In genomic region chr20:44958276-44958675, GRCh38 we compare ENCODE assay signal across 9 cellular contexts. TPM values are rescaled to one million over a fixed set of nuclear protein-coding genes. Genes with fewer than 3 reads are reported as not detected.
DNase-seq lines count a peak whose midpoint lies in the region; ATAC-seq and TF ChIP-seq lines count a peak whose summit lies in the region.
"Had no signal": no experiment of that assay in that cellular context is flagged by ENCODE, and none has a peak within 500 bp of the region (broad histone marks: within the 10 kb centered on the region; RNA-seq: fewer than 3 reads in every experiment).

No MANE protein-coding gene starts in this region.

- peak; percentile 27 for DNase-seq in activated CD8-positive, alpha-beta memory T cell treated with anti-CD3 and anti-CD28 coated beads, Interleukin-2, amount 10 ng/mL, durations not matched to agents 7 days and 5 days
- no peak for DNase-seq in activated CD8-positive, alpha-beta memory T cell treated with anti-CD3 and anti-CD28 coated beads for 24 hours
- no peak for DNase-seq in endodermal cell
- no peak for DNase-seq in stimulated activated effector memory CD8-positive, alpha-beta T cell treated with anti-CD3 and anti-CD28 coated beads, Interleukin-12 subunit alpha, Interleukin-12 subunit beta, amount 100 ng/mL, for 72 hours (ENCODE audit: low spot score in 2 of 2)
- no peak for DNase-seq in GF-D8 (lab: John Stamatoyannopoulos, UW)
- DNase-seq in NCI-H1105 (lab: John Stamatoyannopoulos, UW) = no peak
- no peak for DNase-seq in pons (ENCODE audit: low spot score)
- DNase-seq: NCI-H510A treated with DMSO at 0.1 percent for 48 hours had no signal

- no peaks in the 10 kb centered on the region for H3K9me3 Mint-ChIP-seq in activated CD8-positive, alpha-beta memory T cell treated with anti-CD3 and anti-CD28 coated beads, Interleukin-2, amount 10 ng/mL, durations not matched to agents 7 days and 5 days (ENCODE audit: low read depth)
- peaks cover 1% of the 10 kb centered on the region for H3K9me3 Mint-ChIP-seq in endodermal cell
- H3K9me3 Mint-ChIP-seq in stimulated activated effector memory CD8-positive, alpha-beta T cell treated with anti-CD3 and anti-CD28 coated beads, Interleukin-12 subunit alpha, Interleukin-12 subunit beta, amount 100 ng/mL, for 72 hours = no peaks in the 10 kb centered on the region

- H3K4me1 ChIP-seq in OCI-LY3 (ENCODE audit: low read length) (peaks cover 54% of the 10 kb centered on the region), endodermal cell (ENCODE audit: control insufficient read depth, insufficient read depth, low read length) (peaks cover 15% of the 10 kb centered on the region)

- peaks cover 44% of the 10 kb centered on the region for H3K36me3 ChIP-seq in OCI-LY3 (replicated peaks; ENCODE audit: low read depth, low read length)
- peaks cover 40% of the 10 kb centered on the region for H3K36me3 ChIP-seq in endodermal cell (ENCODE audit: control insufficient read depth, insufficient read depth, low read length)

- CTCF ChIA-PET in activated CD8-positive, alpha-beta memory T cell treated with anti-CD3 and anti-CD28 coated beads, Interleukin-2, amount 10 ng/mL, durations not matched to agents 7 days and 5 days (lab: Charles Lee) = interaction anchor here (0.6 to 3.0 kb wide), 5 partner anchors 10 to 138 kb away, joined by 3 to 12 read pairs (median 6); no protein-coding TSS in a partner anchor

- ATAC-seq in activated CD8-positive, alpha-beta memory T cell treated with anti-CD3 and anti-CD28 coated beads, Interleukin-2, amount 10 ng/mL, durations not matched to agents 7 days and 5 days = no peak
- no peak for ATAC-seq in stimulated activated effector memory CD8-positive, alpha-beta T cell treated with anti-CD3 and anti-CD28 coated beads, Interleukin-12 subunit alpha, Interleukin-12 subunit beta, amount 100 ng/mL, for 72 hours

- H3K9ac ChIP-seq in OCI-LY3 (ENCODE audit: low read length) (peak overlapping the region; percentile 84; the same call in 1 of the 2 replicates), endodermal cell (ENCODE audit: extremely low read depth, low read length, poor library complexity, severe bottlenecking) (no peak overlapping the region)

- H3K9me3 ChIP-seq in OCI-LY3 (ENCODE audit: insufficient read depth, low read length) (no peaks in the 10 kb centered on the region), endodermal cell (ENCODE audit: control insufficient read depth, low read length) (no peaks in the 10 kb centered on the region)

- H3K4me3 ChIP-seq in OCI-LY3 (ENCODE audit: low read length) (peak overlapping the region; percentile 86), endodermal cell (ENCODE audit: low read length) (peak overlapping the region; percentile 80)

- 97 to 99% methylated on average over 7 to 8 of the region's 8 CpGs for WGBS in endodermal cell (ENCODE audit: insufficient coverage in 1 of 2, insufficient read length in 1 of 2), 2 experiments

- H3K36me3 Mint-ChIP-seq in activated CD8-positive, alpha-beta memory T cell treated with anti-CD3 and anti-CD28 coated beads, Interleukin-2, amount 10 ng/mL, durations not matched to agents 7 days and 5 days = peaks cover 44% of the 10 kb centered on the region
- H3K36me3 Mint-ChIP-seq in endodermal cell (ENCODE audit: low read depth) = peaks cover 46% of the 10 kb centered on the region
- H3K36me3 Mint-ChIP-seq in stimulated activated effector memory CD8-positive, alpha-beta T cell treated with anti-CD3 and anti-CD28 coated beads, Interleukin-12 subunit alpha, Interleukin-12 subunit beta, amount 100 ng/mL, for 72 hours = peaks cover 73% of the 10 kb centered on the region

- H2AFZ ChIP-seq in OCI-LY3 (ENCODE audit: low read depth, low read length) = no peak overlapping the region

- TF ChIP-seq CTCF in OCI-LY3 (IDR thresholded peaks at IDR 0.05; ENCODE audit: low read depth, low read length) (no peak), endodermal cell (conservative IDR thresholded peaks at IDR 0.05) (no peak)

- peak overlapping the region; percentile 85 for H3K4me3 Mint-ChIP-seq in activated CD8-positive, alpha-beta memory T cell treated with anti-CD3 and anti-CD28 coated beads, Interleukin-2, amount 10 ng/mL, durations not matched to agents 7 days and 5 days
- H3K4me3 Mint-ChIP-seq in endodermal cell = peak overlapping the region; percentile 80
- peak overlapping the region; percentile 79 for H3K4me3 Mint-ChIP-seq in stimulated activated effector memory CD8-positive, alpha-beta T cell treated with anti-CD3 and anti-CD28 coated beads, Interleukin-12 subunit alpha, Interleukin-12 subunit beta, amount 100 ng/mL, for 72 hours

- H3K27ac ChIP-seq in OCI-LY3 (ENCODE audit: low read length) (peak overlapping the region; percentile 56; the same call in 1 of the 2 replicates), endodermal cell (ENCODE audit: low read depth, low read length) (no peak overlapping the region)

- peak overlapping the region; percentile 92 for H3K4me2 ChIP-seq in OCI-LY3 (ENCODE audit: low read length)

- H3K27me3 ChIP-seq in OCI-LY3 (ENCODE audit: low read depth, low read length) (no peaks in the 10 kb centered on the region), endodermal cell (ENCODE audit: control insufficient read depth, insufficient read depth, low read length, poor library complexity, severe bottlenecking) (peaks cover 7% of the 10 kb centered on the region)

- peaks cover 17% of the 10 kb centered on the region for H4K20me1 ChIP-seq in OCI-LY3 (ENCODE audit: insufficient read depth, low read length)

- H3K27ac Mint-ChIP-seq in activated CD8-positive, alpha-beta memory T cell treated with anti-CD3 and anti-CD28 coated beads, Interleukin-2, amount 10 ng/mL, durations not matched to agents 7 days and 5 days = no peak overlapping the region
- no peak overlapping the region for H3K27ac Mint-ChIP-seq in endodermal cell
- no peak overlapping the region for H3K27ac Mint-ChIP-seq in stimulated activated effector memory CD8-positive, alpha-beta T cell treated with anti-CD3 and anti-CD28 coated beads, Interleukin-12 subunit alpha, Interleukin-12 subunit beta, amount 100 ng/mL, for 72 hours

- peaks cover 72% of the 10 kb centered on the region for H3K79me2 ChIP-seq in OCI-LY3 (ENCODE audit: low read length)

- peaks cover 57% of the 10 kb centered on the region for H3K4me1 Mint-ChIP-seq in activated CD8-positive, alpha-beta memory T cell treated with anti-CD3 and anti-CD28 coated beads, Interleukin-2, amount 10 ng/mL, durations not matched to agents 7 days and 5 days
- peaks cover 56% of the 10 kb centered on the region for H3K4me1 Mint-ChIP-seq in endodermal cell
- peaks cover 63% of the 10 kb centered on the region for H3K4me1 Mint-ChIP-seq in stimulated activated effector memory CD8-positive, alpha-beta T cell treated with anti-CD3 and anti-CD28 coated beads, Interleukin-12 subunit alpha, Interleukin-12 subunit beta, amount 100 ng/mL, for 72 hours

- H3K27me3 Mint-ChIP-seq in activated CD8-positive, alpha-beta memory T cell treated with anti-CD3 and anti-CD28 coated beads, Interleukin-2, amount 10 ng/mL, durations not matched to agents 7 days and 5 days = no peaks in the 10 kb centered on the region
- peaks cover 10% of the 10 kb centered on the region for H3K27me3 Mint-ChIP-seq in endodermal cell (ENCODE audit: insufficient read depth)

RNA-seq across cellular contexts. Expression of gene TOMM34, which starts 1.9 kb away (rescaled TPM):
- total RNA-seq in activated CD8-positive, alpha-beta memory T cell treated with anti-CD3 and anti-CD28 coated beads, Interleukin-2, amount 10 ng/mL, durations not matched to agents 7 days and 5 days = 10 to 100 TPM; 22.3 to 31.2 TPM
- 10 to 100 TPM; 43.6 to 43.9 TPM for total RNA-seq in endodermal cell
- polyA plus RNA-seq in endodermal cell (2013, experiment 1 of 2) = 46.7 TPM
- 44.1 TPM for polyA plus RNA-seq in endodermal cell (2013, experiment 2 of 2)

RNA-seq across cellular contexts. Expression of gene STK4, which starts 8.0 kb away (rescaled TPM):
- 100 to 1,000 TPM; 151 to 170 TPM for total RNA-seq in activated CD8-positive, alpha-beta memory T cell treated with anti-CD3 and anti-CD28 coated beads, Interleukin-2, amount 10 ng/mL, durations not matched to agents 7 days and 5 days
- 10 to 100 TPM; 29.2 to 33.1 TPM for total RNA-seq in endodermal cell
- polyA plus RNA-seq in endodermal cell (2013, experiment 1 of 2) = 22.3 TPM
- polyA plus RNA-seq in endodermal cell (2013, experiment 2 of 2) = 21.1 TPM

RNA-seq across cellular contexts. Expression of gene PABPC1L, which starts 48.4 kb away (rescaled TPM):
- total RNA-seq in activated CD8-positive, alpha-beta memory T cell treated with anti-CD3 and anti-CD28 coated beads, Interleukin-2, amount 10 ng/mL, durations not matched to agents 7 days and 5 days = 100 to 1,000 TPM; 113 to 126 TPM
- total RNA-seq in endodermal cell = 100 to 1,000 TPM; 129 to 142 TPM
- polyA plus RNA-seq in endodermal cell (2013, experiment 1 of 2) = 57.0 TPM
- 41.6 TPM for polyA plus RNA-seq in endodermal cell (2013, experiment 2 of 2)

Comparison
In these comparisons a context has a peak if more than half of its experiments do, and no peak if none do; other contexts are left out.
1. RNA of gene STK4, which starts 8.0 kb away (total RNA-seq): 151 to 170 TPM in activated CD8-positive, alpha-beta memory T cell treated with anti-CD3 and anti-CD28 coated beads, Interleukin-2, amount 10 ng/mL, durations not matched to agents 7 days and 5 days; 29.2 to 33.1 TPM in endodermal cell; every median in the first group is over 4 times any median in the second.
2. Peak in every context shown above with its lines, with median percentiles within 50 percentile points of each other: H3K4me3 Mint-ChIP-seq.